Comparison of ENCODE assay signal across 1 cellular context in the genomic region with DNA sequence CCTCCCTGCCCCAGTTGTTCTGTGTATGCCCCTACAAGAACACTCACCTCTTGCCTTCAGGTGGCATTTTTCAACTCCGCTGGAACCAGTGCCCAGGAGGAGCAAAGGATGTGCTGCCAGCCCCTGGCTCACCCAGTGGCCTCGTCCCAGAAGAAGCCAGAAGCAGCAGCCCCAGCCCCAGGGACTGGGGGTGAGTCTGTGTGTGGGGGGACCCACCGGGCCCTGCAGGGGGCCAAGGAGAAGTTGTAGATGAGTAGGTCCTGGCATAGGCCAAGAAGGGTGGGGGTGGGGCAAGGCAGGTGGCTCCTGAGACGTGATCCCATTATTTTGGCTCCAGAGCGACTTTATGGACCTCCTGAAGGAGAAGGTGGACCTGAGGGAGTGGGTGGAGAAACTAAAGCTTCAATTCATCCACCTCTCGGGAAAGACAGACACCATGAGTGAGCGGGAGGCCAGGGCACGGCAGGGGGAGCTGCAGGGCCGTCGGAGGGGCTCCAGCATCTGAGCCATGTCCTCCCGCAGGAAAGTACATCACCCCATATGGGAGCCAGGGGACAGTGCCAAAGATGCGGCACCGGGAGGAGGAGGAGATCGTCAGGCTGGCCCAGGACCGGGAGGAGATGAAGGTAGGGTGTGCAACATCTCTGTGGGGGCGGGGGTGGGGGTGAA.
TF ChIP-seq lines count a peak whose summit lies in the region.

No MANE protein-coding gene starts in this region.

TF ChIP-seq in GM12891, 5 proteins besides CTCF, POLR2A, EP300 and RAD21:
- no peak for TF ChIP-seq POLR2AphosphoS5 (IDR thresholded peaks at IDR 0.05; ENCODE audit: low read depth, low read length)
- no peak for TF ChIP-seq PAX5 (IDR thresholded peaks at IDR 0.05; ENCODE audit: insufficient read depth, low read length, severe bottlenecking)
- TF ChIP-seq POU2F2 (IDR thresholded peaks at IDR 0.05; ENCODE audit: low read depth, low read length): no peak
- no peak for TF ChIP-seq SPI1 (IDR thresholded peaks at IDR 0.05; ENCODE audit: low read depth, low read length)
- no peak for TF ChIP-seq TAF1 (IDR thresholded peaks at IDR 0.05; ENCODE audit: low read depth, low read length)
